Comparison of ENCODE assay signal across 18 cellular contexts in the genomic region with DNA sequence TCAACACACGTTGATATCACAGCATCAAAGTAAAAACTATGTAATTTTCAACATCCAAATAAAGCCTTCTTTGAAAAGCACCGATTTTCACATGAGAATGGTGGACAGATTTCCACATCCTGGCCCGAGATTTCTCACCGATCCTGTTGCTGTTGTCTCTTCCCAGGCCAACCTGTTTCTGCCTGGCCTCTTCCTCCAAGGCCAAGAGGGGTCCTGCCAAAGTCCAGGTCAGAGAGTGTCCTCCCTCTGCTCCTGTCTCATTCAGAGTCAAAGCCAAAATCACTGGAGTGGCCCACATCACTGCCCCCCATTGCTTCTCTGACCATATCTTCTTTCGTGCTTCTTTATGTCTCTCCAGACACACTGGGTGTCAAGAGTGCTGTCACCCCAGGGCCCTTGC. TPM values are rescaled to one million over a fixed set of nuclear protein-coding genes. Genes with fewer than 3 reads are reported as not detected.
DNase-seq lines count a peak whose midpoint lies in the region; ATAC-seq and TF ChIP-seq lines count a peak whose summit lies in the region.
"Had no signal": no experiment of that assay in that cellular context is flagged by ENCODE, and none has a peak within 500 bp of the region (broad histone marks: within the 10 kb centered on the region; RNA-seq: fewer than 3 reads in every experiment).

No MANE protein-coding gene starts in this region.

- no peak overlapping the region for H3K4me3 Mint-ChIP-seq in activated T-cell treated with anti-CD3 and anti-CD28 coated beads, Interleukin-2, amount 50 U/mL, for 72 hours
- H3K4me3 Mint-ChIP-seq: CD14-positive monocyte; CD4-positive, alpha-beta memory T cell had no signal

- DNase-seq in activated effector memory CD4-positive, alpha-beta T cell treated with anti-CD3 and anti-CD28 coated beads, Interleukin-2, amount 50 U/mL, for 16 hours: peak; percentile 39
- DNase-seq in activated effector memory CD4-positive, alpha-beta T cell treated with Interleukin-2 at 50 U/mL for 16 hours: no peak
- DNase-seq in islet precursor cell: peak; percentile 22
- peak; percentile 20 for DNase-seq in spleen
- DNase-seq in esophagus muscularis mucosa (ENCODE audit: extremely low spot score): no peak
- no peak for DNase-seq in activated T-cell treated with anti-CD3 and anti-CD28 coated beads, Interleukin-2, amount 50 U/mL, for 72 hours
- DNase-seq: 8988T; CD4-positive, alpha-beta memory T cell; DMS153; DMS79; GDM1; GOT3; H7 had no signal

- no peaks in the 10 kb centered on the region; a peak in 1 of 3 replicates for H3K36me3 ChIP-seq in HEK293 (ENCODE audit: control insufficient read depth in 2 of 2, insufficient read depth in 1 of 2, low read length in 2 of 2)
- H3K36me3 ChIP-seq in spleen: no peaks in the 10 kb centered on the region
- no peaks in the 10 kb centered on the region for H3K36me3 ChIP-seq in esophagus muscularis mucosa
- H3K36me3 ChIP-seq: BLaER1 had no signal

- TF ChIP-seq EP300 in esophagus muscularis mucosa (IDR thresholded peaks at IDR 0.05): no peak

- H3K27me3 Mint-ChIP-seq in activated T-cell treated with anti-CD3 and anti-CD28 coated beads, Interleukin-2, amount 50 U/mL, for 72 hours (ENCODE audit: low read depth): peaks cover 7% of the 10 kb centered on the region

- no peak overlapping the region for H3K27ac Mint-ChIP-seq in activated T-cell treated with anti-CD3 and anti-CD28 coated beads, Interleukin-2, amount 50 U/mL, for 72 hours
- H3K27ac Mint-ChIP-seq: CD14-positive monocyte; CD4-positive, alpha-beta memory T cell had no signal

- TF ChIP-seq POLR2A in spleen (IDR thresholded peaks at IDR 0.05) (no peak), esophagus muscularis mucosa (IDR thresholded peaks at IDR 0.05; ENCODE audit: low read depth) (no peak)

- H3K27me3 ChIP-seq in spleen (replicated peaks in 1 of 7) (peaks cover 0 to 36% (median 0%) of the 10 kb centered on the region in 7 donors), esophagus muscularis mucosa (peaks cover 0 to 60% (median 0%) of the 10 kb centered on the region in 4 donors)
- H3K27me3 ChIP-seq: BLaER1 had no signal

- H3K36me3 Mint-ChIP-seq in activated T-cell treated with anti-CD3 and anti-CD28 coated beads, Interleukin-2, amount 50 U/mL, for 72 hours (ENCODE audit: insufficient read depth in 2 of 2): no peaks in the 10 kb centered on the region
- H3K36me3 Mint-ChIP-seq: CD14-positive monocyte; CD4-positive, alpha-beta memory T cell had no signal

- CTCF ChIA-PET in HEK293 (lab: Yijun Ruan, JAX): interaction anchor here (0.9 to 1.2 kb wide), 3 partner anchors 100 to 425 kb away, joined by 3 to 5 read pairs (median 3); no protein-coding TSS in a partner anchor

- H3K9me3 ChIP-seq in HEK293 (ENCODE audit: control insufficient read depth, insufficient read depth, low read depth, low read length) (no peaks in the 10 kb centered on the region), spleen (no peaks in the 10 kb centered on the region), esophagus muscularis mucosa (peaks cover 0 to 7% (median 0%) of the 10 kb centered on the region in 4 donors)
- H3K9me3 ChIP-seq: BLaER1 had no signal

- POLR2A ChIA-PET in HEK293 (lab: Yijun Ruan, JAX): no interaction called here

- TF ChIP-seq CTCF in HEK293 (tag by site-specific recombination; IDR thresholded peaks at IDR 0.05) (no peak), spleen (IDR thresholded peaks at IDR 0.05 in 8 of 11, conservative IDR thresholded peaks at IDR 0.05 in 3 of 11) (no peak), esophagus muscularis mucosa (IDR thresholded peaks at IDR 0.05) (no peak)

- H3K27ac ChIP-seq in HEK293 (ENCODE audit: extremely low read depth, low read depth, low read length): no peak overlapping the region
- no peak overlapping the region for H3K27ac ChIP-seq in spleen
- no peak overlapping the region for H3K27ac ChIP-seq in esophagus muscularis mucosa (replicated peaks in 1 of 4)
- H3K27ac ChIP-seq: BLaER1 had no signal

- no peaks in the 10 kb centered on the region for H3K9me3 Mint-ChIP-seq in activated T-cell treated with anti-CD3 and anti-CD28 coated beads, Interleukin-2, amount 50 U/mL, for 72 hours
- H3K9me3 Mint-ChIP-seq: CD14-positive monocyte had no signal

- no peak overlapping the region for H3K4me3 ChIP-seq in HEK293 (ENCODE audit: low read depth, low read length)
- no peak overlapping the region for H3K4me3 ChIP-seq in spleen
- H3K4me3 ChIP-seq in esophagus muscularis mucosa: no peak overlapping the region
- H3K4me3 ChIP-seq: BLaER1 had no signal

- H3K4me1 ChIP-seq in HEK293 (ENCODE audit: control insufficient read depth, insufficient read depth, low read length) (no peaks in the 10 kb centered on the region; the same call in 1 of the 2 replicates), spleen (peaks cover 0 to 21% (median 4%) of the 10 kb centered on the region in 6 donors), esophagus muscularis mucosa (no peaks in the 10 kb centered on the region)

- intact Hi-C loops in spleen (cut with DNase I; ENCODE audit: low total_unique reads) (no loop called here), esophagus muscularis mucosa (cut with DNase I) (no loop called here)

- ATAC-seq in activated T-cell treated with anti-CD3 and anti-CD28 coated beads, Interleukin-2, amount 50 U/mL, for 72 hours (replicated peaks in 1 of 2): no peak
- ATAC-seq: HCT116 had no signal

- WGBS in spleen, 5 donors: 68 to 86% (median 77%) methylated on average over 5 of the region's 5 CpGs
- WGBS in esophagus muscularis mucosa: 78% methylated on average over 5 of the region's 5 CpGs

- no peaks in the 10 kb centered on the region for H3K4me1 Mint-ChIP-seq in activated T-cell treated with anti-CD3 and anti-CD28 coated beads, Interleukin-2, amount 50 U/mL, for 72 hours (ENCODE audit: low read depth)
- H3K4me1 Mint-ChIP-seq: CD14-positive monocyte; CD4-positive, alpha-beta memory T cell had no signal

TF ChIP-seq in HEK293, 187 proteins besides CTCF, POLR2A, EP300 and RAD21:
- TF ChIP-seq ZNF623 (tag by site-specific recombination; IDR thresholded peaks at IDR 0.05): peak; percentile 81
- TF ChIP-seq ZBTB8A (tag by site-specific recombination; IDR thresholded peaks at IDR 0.05): no peak

RNA-seq across cellular contexts. Expression of a gene that starts 49.5 kb away (rescaled TPM):
- total RNA-seq in spleen: 1 to 10 TPM in 6 of 7 donors, under 1 TPM in 1; 0.68 to 4.0 (median 1.7) TPM
- 1 to 10 TPM in 2 of 3 donors, under 1 TPM in 1; 0.43 to 2.1 (median 1.2) TPM for polyA plus RNA-seq in spleen
- total RNA-seq in esophagus muscularis mucosa: under 1 TPM in 1 of 4 donors, not detected in 3; 0.66 TPM
- total RNA-seq in activated T-cell treated with anti-CD3 and anti-CD28 coated beads, Interleukin-2, amount 50 U/mL, for 72 hours: not detected
- total RNA-seq: CD4-positive, alpha-beta memory T cell had no signal
- polyA plus RNA-seq: AG04450; CD14-positive monocyte; CD4-positive, alpha-beta memory T cell had no signal

Comparison
In these comparisons a context has a peak if more than half of its experiments do, and no peak if none do; other contexts are left out.
1. DNase-seq: peak in activated effector memory CD4-positive, alpha-beta T cell treated with anti-CD3 and anti-CD28 coated beads, Interleukin-2, amount 50 U/mL, for 16 hours (single experiment), islet precursor cell (single experiment) and spleen (single experiment); none in activated effector memory CD4-positive, alpha-beta T cell treated with Interleukin-2 at 50 U/mL for 16 hours (single experiment), esophagus muscularis mucosa (single experiment) and activated T-cell treated with anti-CD3 and anti-CD28 coated beads, Interleukin-2, amount 50 U/mL, for 72 hours (0 of 2).